Comparison of ENCODE assay signal across 1 cellular context in genomic region chr7:55031075-55031474, GRCh38.
TF ChIP-seq lines count a peak whose summit lies in the region.

No MANE protein-coding gene starts in this region.

TF ChIP-seq in HepG2, 621 proteins besides CTCF, POLR2A, EP300 and RAD21 (continued from another document and continues in another):
- TF ChIP-seq FOXO4 (CRISPR knock-in tag; conservative IDR thresholded peaks at IDR 0.05) (no peak), THYN1 (CRISPR knock-in tag; IDR thresholded peaks at IDR 0.05; ENCODE audit: borderline replicate concordance, low read depth) (no peak), ZNF124 (CRISPR knock-in tag; IDR thresholded peaks at IDR 0.05) (no peak), MAZ (IDR thresholded peaks at IDR 0.05; ENCODE audit: borderline replicate concordance, low read depth, low read length) (no peak), MAZ (CRISPR knock-in tag; IDR thresholded peaks at IDR 0.05; ENCODE audit: low read depth) (no peak), REL (CRISPR knock-in tag; conservative IDR thresholded peaks at IDR 0.05) (no peak), ZBTB39 (CRISPR knock-in tag; IDR thresholded peaks at IDR 0.05) (no peak), MIXL1 (CRISPR knock-in tag; IDR thresholded peaks at IDR 0.05) (peak; percentile 85; the same call in 1 of the 2 replicates), GTF3A (CRISPR knock-in tag; conservative IDR thresholded peaks at IDR 0.05) (no peak), TAF15 (IDR thresholded peaks at IDR 0.05; ENCODE audit: low read depth, low read length, poor library complexity, severe bottlenecking) (no peak), RXRB (CRISPR knock-in tag; IDR thresholded peaks at IDR 0.05; ENCODE audit: borderline replicate concordance) (peak; percentile 80), ATF2 (CRISPR knock-in tag; IDR thresholded peaks at IDR 0.05) (peak; percentile 92), NR1H2 (CRISPR knock-in tag; IDR thresholded peaks at IDR 0.05; ENCODE audit: borderline replicate concordance, low read depth) (no peak), TBX3 (IDR thresholded peaks at IDR 0.05; ENCODE audit: borderline replicate concordance) (no peak), HDAC1 (CRISPR knock-in tag; IDR thresholded peaks at IDR 0.05) (peak; percentile 78), HOXA9 (CRISPR knock-in tag; IDR thresholded peaks at IDR 0.05; ENCODE audit: borderline replicate concordance) (no peak), TBP (CRISPR knock-in tag; IDR thresholded peaks at IDR 0.05) (no peak), HDAC6 (IDR thresholded peaks at IDR 0.05; ENCODE audit: low read depth, low read length) (no peak), NFIC (IDR thresholded peaks at IDR 0.05; ENCODE audit: low read length) (peak; percentile 68; the same call in 1 of the 2 replicates), KDM4B (CRISPR knock-in tag; IDR thresholded peaks at IDR 0.05) (no peak), MAFK (conservative IDR thresholded peaks at IDR 0.05 in 1 of 2, IDR thresholded peaks at IDR 0.05 in 1 of 2; ENCODE audit: low read length in 2 of 2) (peak in 1 of 2 experiments; percentile 14; a peak in 1 of 4 replicates), HOMEZ (CRISPR knock-in tag; IDR thresholded peaks at IDR 0.05; ENCODE audit: low read depth) (0 out of 2 replicates have a peak, but pooled peaks have one; percentile 40), DMTF1 (CRISPR knock-in tag; IDR thresholded peaks at IDR 0.05) (no peak), ZMYM3 (CRISPR knock-in tag; IDR thresholded peaks at IDR 0.05) (no peak), ZNF549 (CRISPR knock-in tag; IDR thresholded peaks at IDR 0.05) (no peak), ZC3H13 (CRISPR knock-in tag; IDR thresholded peaks at IDR 0.05) (no peak), KDM1A (CRISPR knock-in tag; IDR thresholded peaks at IDR 0.05) (no peak), NFE2 (CRISPR knock-in tag; IDR thresholded peaks at IDR 0.05) (no peak), HOXA7 (CRISPR knock-in tag; IDR thresholded peaks at IDR 0.05) (no peak), DNMT1 (CRISPR knock-in tag; IDR thresholded peaks at IDR 0.05) (no peak), ZNF652 (CRISPR knock-in tag; IDR thresholded peaks at IDR 0.05; ENCODE audit: borderline replicate concordance, low read depth) (peak; percentile 26; the same call in 1 of the 2 replicates), SPEN (CRISPR knock-in tag; IDR thresholded peaks at IDR 0.05; ENCODE audit: low read depth) (no peak), SETDB1 (CRISPR knock-in tag; IDR thresholded peaks at IDR 0.05; ENCODE audit: borderline replicate concordance) (no peak), LCORL (IDR thresholded peaks at IDR 0.05) (no peak), LCORL (CRISPR knock-in tag; IDR thresholded peaks at IDR 0.05) (peak; percentile 58; the same call in 1 of the 2 replicates), ZNF546 (CRISPR knock-in tag; conservative IDR thresholded peaks at IDR 0.05) (no peak), ETV6 (CRISPR knock-in tag; conservative IDR thresholded peaks at IDR 0.05) (no peak), ARNT (IDR thresholded peaks at IDR 0.05) (no peak), ZNF33B (CRISPR knock-in tag; IDR thresholded peaks at IDR 0.05) (no peak), SIN3A (IDR thresholded peaks at IDR 0.05; ENCODE audit: borderline replicate concordance, low read depth, low read length) (no peak), ELF4 (CRISPR knock-in tag; IDR thresholded peaks at IDR 0.05; ENCODE audit: borderline replicate concordance) (no peak), BCL3 (CRISPR knock-in tag; IDR thresholded peaks at IDR 0.05) (no peak), TFE3 (CRISPR knock-in tag; IDR thresholded peaks at IDR 0.05) (no peak), ZNF678 (CRISPR knock-in tag; IDR thresholded peaks at IDR 0.05) (no peak), NFE2L1 (CRISPR knock-in tag; IDR thresholded peaks at IDR 0.05; ENCODE audit: borderline replicate concordance) (no peak), MTF1 (CRISPR knock-in tag; IDR thresholded peaks at IDR 0.05) (no peak), NCOA1 (CRISPR knock-in tag; IDR thresholded peaks at IDR 0.05) (no peak), SMC3 (IDR thresholded peaks at IDR 0.05; ENCODE audit: low read length) (no peak), TGIF2 (CRISPR knock-in tag; IDR thresholded peaks at IDR 0.05) (no peak), ZNF282 (IDR thresholded peaks at IDR 0.05; ENCODE audit: partially characterized antibody) (no peak), ZNF737 (CRISPR knock-in tag; IDR thresholded peaks at IDR 0.05; ENCODE audit: borderline replicate concordance) (no peak), HNF4A (CRISPR knock-in tag; IDR thresholded peaks at IDR 0.05) (peak; percentile 41), ZNF550 (CRISPR knock-in tag; IDR thresholded peaks at IDR 0.05; ENCODE audit: borderline replicate concordance) (no peak), HMGXB3 (CRISPR knock-in tag; IDR thresholded peaks at IDR 0.05; ENCODE audit: borderline replicate concordance) (no peak)
